ENCODE assay signal across 8 cellular contexts in genomic region chr20:58651823-58652605, GRCh38. TPM values are rescaled to one million over a fixed set of nuclear protein-coding genes. Genes with fewer than 3 reads are reported as not detected.
DNase-seq lines count a peak whose midpoint lies in the region; TF ChIP-seq lines count a peak whose summit lies in the region.

No MANE protein-coding gene starts in this region.

- DNase-seq in Caki2 (ENCODE audit: low read depth) (peak; percentile 86), GM20000 (ENCODE audit: low spot score) (peak; percentile 88), SW 1271 (lab: John Stamatoyannopoulos, UW) (peak; percentile 64 to 85), amniotic epithelial cell (ENCODE audit: low read depth) (peak; percentile 78), cardiac septum (ENCODE audit: low spot score) (peak; percentile 89), ovary (peak in 3 of 5 donors; percentile 36 to 54 (median 36)), NCI-H1092 (lab: John Stamatoyannopoulos, UW) (no peak)

- WGBS in HUES64, result 3% methylated on average over 34 of the region's 37 CpGs
- WGBS in ovary, 3 donors, result 0 to 1% (median 1%) methylated on average over 37 of the region's 37 CpGs

- H3K9ac ChIP-seq in HUES64 (ENCODE audit: low read depth, low read length), result peak overlapping the region; percentile 83

- no peak for TF ChIP-seq POLR2A in ovary (IDR thresholded peaks at IDR 0.05)

- no peak for TF ChIP-seq CTCF in GM20000 (IDR thresholded peaks at IDR 0.05; ENCODE audit: extremely low read depth, missing control alignments)
- TF ChIP-seq CTCF in ovary (IDR thresholded peaks at IDR 0.05), result no peak

- H3K27me3 ChIP-seq in HUES64 (ENCODE audit: insufficient read depth, low read length), result peaks cover 10% of the 10 kb centered on the region; the same call in 1 of the 2 replicates
- no peaks in the 10 kb centered on the region for H3K27me3 ChIP-seq in ovary

- no peaks in the 10 kb centered on the region for H3K9me3 ChIP-seq in HUES64 (ENCODE audit: insufficient read depth, low read depth, low read length)
- H3K9me3 ChIP-seq in ovary, result no peaks in the 10 kb centered on the region

- H3K27ac ChIP-seq in HUES64 (ENCODE audit: low read depth, low read length) (peak overlapping the region; percentile 96), ovary (peak overlapping the region; percentile 56 to 85)

- TF ChIP-seq EP300 in ovary (IDR thresholded peaks at IDR 0.05), result no peak

- intact Hi-C loops in cardiac septum (cut with DNase I), result loop anchor here (2.0 to 10.0 kb wide), 4 partner anchors 41 to 415 kb away; partner anchors contain the start of genes GNAS, GNAS-AS1, NPEPL1 and RAB22A
- intact Hi-C loops in ovary (cut with DNase I), result loop anchor here in 2 of 4 donors (5.0 kb wide), 3 partner anchors 40 to 415 kb away; partner anchors contain the start of gene NPEPL1 (in 1 of the 2)

- in situ Hi-C loops in Caki2 (cut with HindIII; ENCODE audit: low pct_unique_long_range_greater_than_20kb, low sequenced_read_pairs), result no loop called here

- peaks cover 6% of the 10 kb centered on the region; the same call in 1 of the 2 replicates for H3K36me3 ChIP-seq in HUES64 (ENCODE audit: insufficient read depth, low read length)
- no peaks in the 10 kb centered on the region for H3K36me3 ChIP-seq in ovary

- peaks cover 55% of the 10 kb centered on the region for H3K4me1 ChIP-seq in HUES64 (ENCODE audit: insufficient read depth, low read length)
- peaks cover 8% of the 10 kb centered on the region for H3K4me1 ChIP-seq in ovary (ENCODE audit: insufficient read depth)

- H3K4me3 ChIP-seq in HUES64 (ENCODE audit: low read length) (peak overlapping the region; percentile 84), ovary (peak overlapping the region; percentile 83)

RNA-seq across cellular contexts. Expression of gene STX16, which starts 0.9 kb away (rescaled TPM):
- total RNA-seq in Caki2 (2014; rRNA removed; shearing (Covaris generic); ENCODE audit: low replicate concordance), result 31.2 and 43.7 TPM in 2 replicates
- 29.9 TPM for polyA plus RNA-seq in HUES64 (2013, experiment 1 of 2)
- polyA plus RNA-seq in HUES64 (2013, experiment 2 of 2), result 40.6 TPM
- total RNA-seq in cardiac septum (33.1 TPM), ovary (10 to 100 TPM; 31.9 to 55.8 (median 46.5) TPM)
- 10 to 100 TPM; 42.5 to 55.3 TPM for polyA plus RNA-seq in ovary

RNA-seq across cellular contexts. Expression of gene NPEPL1, which starts 40.6 kb away (rescaled TPM):
- total RNA-seq in Caki2 (2014; rRNA removed; shearing (Covaris generic); ENCODE audit: low replicate concordance), result 56.9 and 71.6 TPM in 2 replicates
- polyA plus RNA-seq in HUES64 (2013, experiment 1 of 2), result 16.4 TPM
- polyA plus RNA-seq in HUES64 (2013, experiment 2 of 2), result 17.1 TPM
- total RNA-seq in cardiac septum, result 31.5 TPM
- 10 to 100 TPM; 17.8 to 41.0 (median 33.9) TPM for total RNA-seq in ovary
- polyA plus RNA-seq in ovary, result 10 to 100 TPM in 1 of 2 donors, 1 to 10 TPM in 1; 6.2 to 38.5 TPM
